ENCODE assay signal across 8 cellular contexts in genomic region chr10:3239066-3239919, GRCh38.
DNase-seq lines count a peak whose midpoint lies in the region; ATAC-seq and TF ChIP-seq lines count a peak whose summit lies in the region.

No MANE protein-coding gene starts in this region.

- no peaks in the 10 kb centered on the region for H3K36me3 Mint-ChIP-seq in CD14-positive monocyte

- peak; percentile 93 for TF ChIP-seq CTCF in CD14-positive monocyte (IDR thresholded peaks at IDR 0.05)
- peak; percentile 75 for TF ChIP-seq CTCF in KMS-11 (conservative IDR thresholded peaks at IDR 0.05; ENCODE audit: low read depth, low read length)
- peak; percentile 90 for TF ChIP-seq CTCF in cardiac fibroblast (IDR thresholded peaks at IDR 0.05; ENCODE audit: low read depth, low read length)

- H2AFZ ChIP-seq in KMS-11 (ENCODE audit: low read depth): no peak overlapping the region

- peak overlapping the region in 1 of 7 donors; percentile 57 for H3K27ac Mint-ChIP-seq in CD14-positive monocyte

- peaks cover 19 to 21% (median 20%) of the 10 kb centered on the region in 3 donors for H3K27me3 Mint-ChIP-seq in CD14-positive monocyte (ENCODE audit: low read depth in 3 of 3)

- H3K79me2 ChIP-seq in KMS-11 (ENCODE audit: insufficient read depth, low read depth): no peaks in the 10 kb centered on the region

- no peaks in the 10 kb centered on the region for H3K36me3 ChIP-seq in KMS-11 (ENCODE audit: insufficient read depth)

- peak overlapping the region in 1 of 2 donors; percentile 75 for H3K4me3 Mint-ChIP-seq in CD14-positive monocyte

- H3K27ac ChIP-seq in KMS-11: no peak overlapping the region

- no peak overlapping the region for H3K9ac ChIP-seq in KMS-11

- DNase-seq in CD14-positive monocyte (ENCODE audit: low spot score) (peak; percentile 58), cardiac fibroblast (ENCODE audit: low read depth in 2 of 2) (peak; percentile 78 to 81), left colon (peak; percentile 47 to 81), NCI-H187 treated with DMSO at 0.1 percent for 48 hours (lab: John Stamatoyannopoulos, UW) (no peak)
- peak; percentile 47 to 67 (median 54) for DNase-seq in activated CD4-positive, CD25-positive, alpha-beta regulatory T cell (lab: John Stamatoyannopoulos, UW)
- DNase-seq in stimulated activated CD4-positive, alpha-beta T cell treated with anti-CD3 and anti-CD28 coated beads, Interleukin-4, amount 100 ng/mL, for 4 hours: peak; percentile 68 to 77

- H3K4me3 ChIP-seq in KMS-11 (IDR thresholded peaks at IDR 0.05; ENCODE audit: insufficient read depth, low read depth, low read length): no peak overlapping the region
- H3K4me3 ChIP-seq in cardiac fibroblast (replicated peaks in 1 of 2; ENCODE audit: low read depth in 2 of 2, low read length in 2 of 2): no peak overlapping the region

- H3K27me3 ChIP-seq in KMS-11 (ENCODE audit: insufficient read depth, low read depth): no peaks in the 10 kb centered on the region

- ATAC-seq in GM19395 (IDR thresholded peaks at IDR 0.05; ENCODE audit: unreplicated experiment) (peak; percentile 79), left colon (peak; percentile 93)

- H4K20me1 ChIP-seq in KMS-11 (ENCODE audit: insufficient read depth): no peaks in the 10 kb centered on the region

- intact Hi-C loops in CD14-positive monocyte (cut with micrococcal nuclease): loop anchor here in 1 of 2 donors (1.0 kb wide), 1 partner anchor 1417 kb away; no protein-coding TSS in a partner anchor
- intact Hi-C loops in left colon (cut with DNase I, micrococcal nuclease): loop anchor here (10.0 kb wide), 2 partner anchors 1416 to 1526 kb away; no protein-coding TSS in a partner anchor

- no peak overlapping the region for H3K4me2 ChIP-seq in KMS-11

- H3K4me1 ChIP-seq in KMS-11 (ENCODE audit: low read depth, poor library complexity, severe bottlenecking): peaks cover 6% of the 10 kb centered on the region

- H3K9me3 Mint-ChIP-seq in CD14-positive monocyte: peaks cover 0 to 1% (median 0%) of the 10 kb centered on the region in 7 donors

- H3K4me1 Mint-ChIP-seq in CD14-positive monocyte: peaks cover 9% of the 10 kb centered on the region
